ENCODE assay signal across 8 cellular contexts in genomic region chr14:58151701-58152568, GRCh38. TPM values are rescaled to one million over a fixed set of nuclear protein-coding genes. Genes with fewer than 3 reads are reported as not detected.
DNase-seq lines count a peak whose midpoint lies in the region; ATAC-seq lines count a peak whose summit lies in the region.

A gene with protein sequence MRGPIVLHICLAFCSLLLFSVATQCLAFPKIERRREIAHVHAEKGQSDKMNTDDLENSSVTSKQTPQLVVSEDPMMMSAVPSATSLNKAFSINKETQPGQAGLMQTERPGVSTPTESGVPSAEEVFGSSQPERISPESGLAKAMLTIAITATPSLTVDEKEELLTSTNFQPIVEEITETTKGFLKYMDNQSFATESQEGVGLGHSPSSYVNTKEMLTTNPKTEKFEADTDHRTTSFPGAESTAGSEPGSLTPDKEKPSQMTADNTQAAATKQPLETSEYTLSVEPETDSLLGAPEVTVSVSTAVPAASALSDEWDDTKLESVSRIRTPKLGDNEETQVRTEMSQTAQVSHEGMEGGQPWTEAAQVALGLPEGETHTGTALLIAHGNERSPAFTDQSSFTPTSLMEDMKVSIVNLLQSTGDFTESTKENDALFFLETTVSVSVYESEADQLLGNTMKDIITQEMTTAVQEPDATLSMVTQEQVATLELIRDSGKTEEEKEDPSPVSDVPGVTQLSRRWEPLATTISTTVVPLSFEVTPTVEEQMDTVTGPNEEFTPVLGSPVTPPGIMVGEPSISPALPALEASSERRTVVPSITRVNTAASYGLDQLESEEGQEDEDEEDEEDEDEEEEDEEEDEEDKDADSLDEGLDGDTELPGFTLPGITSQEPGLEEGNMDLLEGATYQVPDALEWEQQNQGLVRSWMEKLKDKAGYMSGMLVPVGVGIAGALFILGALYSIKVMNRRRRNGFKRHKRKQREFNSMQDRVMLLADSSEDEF (minus strand): TSS chr14:58152213. CDS start chr14:58139358, 12,855 bp downstream.

- no peaks in the 10 kb centered on the region for H3K36me3 ChIP-seq in CD8-positive, alpha-beta memory T cell (ENCODE audit: insufficient read depth, low read length)

- no peak within 1 kb of the TSS for H3K27ac ChIP-seq in CD8-positive, alpha-beta memory T cell (ENCODE audit: low read depth, low read length)
- H3K27ac ChIP-seq in epithelial cell of prostate: no peak within 1 kb of the TSS

- CTCF ChIA-PET in CD8-positive, alpha-beta memory T cell (lab: Charles Lee): interaction anchor here (0.7 kb wide), 1 partner anchor 9 kb away, joined by 3 read pairs; no protein-coding TSS in a partner anchor

- ATAC-seq in GM21367 (IDR thresholded peaks at IDR 0.05; ENCODE audit: unreplicated experiment): peak; percentile 98

- H3K27ac Mint-ChIP-seq in CD8-positive, alpha-beta memory T cell: peak within 1 kb of the TSS in 1 of 8 donors; percentile 40

- peak within 1 kb of the TSS; percentile 76 to 90 (median 81) for H3K4me3 Mint-ChIP-seq in CD8-positive, alpha-beta memory T cell

- peaks cover 8% of the 10 kb centered on the region for H3K27me3 ChIP-seq in CD8-positive, alpha-beta memory T cell (ENCODE audit: insufficient read depth, low read length, poor library complexity, severe bottlenecking)
- peaks cover 56% of the 10 kb centered on the region for H3K27me3 ChIP-seq in mononuclear cell (ENCODE audit: insufficient read depth, low read length)

- peak; percentile 32 to 80 (median 56) for DNase-seq in CD8-positive, alpha-beta memory T cell
- peak; percentile 77 for DNase-seq in HT1080 (ENCODE audit: low read depth)
- DNase-seq in NOMO-1 treated with DMSO at 0.1 percent for 48 hours (lab: John Stamatoyannopoulos, UW; ENCODE audit: unreplicated experiment): peak; percentile 67
- peak; percentile 54 for DNase-seq in activated T-cell treated with anti-CD3 and anti-CD28 coated beads for 24 hours (ENCODE audit: low read depth)
- peak; percentile 8 for DNase-seq in epithelial cell of prostate (ENCODE audit: low read depth, low spot score)
- peak; percentile 41 to 48 for DNase-seq in stimulated activated CD8-positive, alpha-beta memory T cell treated with anti-CD3 and anti-CD28 coated beads, Interleukin-2, amount 100 ng/mL, for 48 hours (ENCODE audit: low read depth in 2 of 2)

- no peaks in the 10 kb centered on the region for H3K36me3 Mint-ChIP-seq in CD8-positive, alpha-beta memory T cell

- H3K4me1 Mint-ChIP-seq in CD8-positive, alpha-beta memory T cell: peaks cover 12 to 17% (median 16%) of the 10 kb centered on the region in 3 donors

- peaks cover 16 to 59% of the 10 kb centered on the region in 2 donors for H3K27me3 Mint-ChIP-seq in CD8-positive, alpha-beta memory T cell

- H3K9me3 ChIP-seq in CD8-positive, alpha-beta memory T cell (ENCODE audit: low read length): no peaks in the 10 kb centered on the region
- H3K9me3 ChIP-seq in mononuclear cell (ENCODE audit: low read depth, low read length): no peaks in the 10 kb centered on the region

- H3K4me3 ChIP-seq in CD8-positive, alpha-beta memory T cell (ENCODE audit: low read length): peak within 1 kb of the TSS; percentile 62
- H3K4me3 ChIP-seq in mononuclear cell (ENCODE audit: low read length): peak within 1 kb of the TSS; percentile 38

- POLR2A ChIA-PET in CD8-positive, alpha-beta memory T cell (lab: Charles Lee): interaction anchor here (0.6 kb wide), 1 partner anchor 250 kb away, joined by 3 read pairs; no protein-coding TSS in a partner anchor

- H3K9me3 Mint-ChIP-seq in CD8-positive, alpha-beta memory T cell: no peaks in the 10 kb centered on the region

- peaks cover 4% of the 10 kb centered on the region for H3K4me1 ChIP-seq in CD8-positive, alpha-beta memory T cell (ENCODE audit: insufficient read depth, low read length)
- H3K4me1 ChIP-seq in mononuclear cell (ENCODE audit: insufficient read depth, low read length): peaks cover 16% of the 10 kb centered on the region

RNA-seq across cellular contexts. Expression of the gene that starts here (rescaled TPM):
- total RNA-seq in CD8-positive, alpha-beta memory T cell: not detected
- polyA plus RNA-seq in CD8-positive, alpha-beta memory T cell: 1.2 TPM
- 1.5 and 1.9 TPM in 2 replicates for total RNA-seq in HT1080 (2014; rRNA removed; shearing (Covaris generic))
- polyA plus RNA-seq in HT1080 (2015; cell fraction: cytosol; rRNA removed): 1.0 and 1.1 TPM in 2 replicates
- 1.2 and 1.3 TPM in 2 replicates for polyA plus RNA-seq in HT1080 (2015; cell fraction: nucleus; rRNA removed)
- 0.21 TPM for total RNA-seq in mononuclear cell

Comparison
In these comparisons a context has a peak if more than half of its experiments do, and no peak if none do; other contexts are left out.
1. DNase-seq: peak in every context shown above with its lines; median percentile 77 in HT1080; 67 in NOMO-1 treated with DMSO at 0.1 percent for 48 hours; 56 in CD8-positive, alpha-beta memory T cell; 54 in activated T-cell treated with anti-CD3 and anti-CD28 coated beads for 24 hours; 44 in stimulated activated CD8-positive, alpha-beta memory T cell treated with anti-CD3 and anti-CD28 coated beads, Interleukin-2, amount 100 ng/mL, for 48 hours; 8 in epithelial cell of prostate.